1 cellular context compared by ENCODE assay signal in genomic region chr11:3127706-3128355, GRCh38.
TF ChIP-seq lines count a peak whose summit lies in the region.

No MANE protein-coding gene starts in this region.

TF ChIP-seq in HepG2, 621 proteins besides CTCF, POLR2A, EP300 and RAD21:
- no peak for TF ChIP-seq RFXAP (CRISPR knock-in tag; IDR thresholded peaks at IDR 0.05; ENCODE audit: borderline replicate concordance)
- TF ChIP-seq ZNF83 (CRISPR knock-in tag; IDR thresholded peaks at IDR 0.05; ENCODE audit: borderline replicate concordance), result no peak
- TF ChIP-seq CHD4 (IDR thresholded peaks at IDR 0.05; ENCODE audit: borderline replicate concordance, low read length), result no peak
- no peak for TF ChIP-seq FOSL1 (CRISPR knock-in tag; IDR thresholded peaks at IDR 0.05; ENCODE audit: borderline replicate concordance)
- TF ChIP-seq HNRNPH1 (optimal IDR thresholded peaks at IDR 0.05; ENCODE audit: low read depth, low read length), result no peak
- no peak for TF ChIP-seq CBFB (CRISPR knock-in tag; IDR thresholded peaks at IDR 0.05)
- no peak for TF ChIP-seq ZMAT5 (CRISPR knock-in tag; IDR thresholded peaks at IDR 0.05; ENCODE audit: borderline replicate concordance, low read depth)
- no peak for TF ChIP-seq ELK4 (CRISPR knock-in tag; IDR thresholded peaks at IDR 0.05; ENCODE audit: borderline replicate concordance)
- no peak for TF ChIP-seq SMYD3 (CRISPR knock-in tag; IDR thresholded peaks at IDR 0.05)
- TF ChIP-seq RFX5 (IDR thresholded peaks at IDR 0.05; ENCODE audit: low read depth, low read length), result no peak
- no peak for TF ChIP-seq ZNF572 (CRISPR knock-in tag; IDR thresholded peaks at IDR 0.05)
- TF ChIP-seq ZNF737 (CRISPR knock-in tag; IDR thresholded peaks at IDR 0.05; ENCODE audit: borderline replicate concordance), result no peak
- no peak for TF ChIP-seq ZNF205 (CRISPR knock-in tag; IDR thresholded peaks at IDR 0.05)
- TF ChIP-seq ZNF512 (CRISPR knock-in tag; IDR thresholded peaks at IDR 0.05), result no peak
- no peak for TF ChIP-seq ZBTB7B (CRISPR knock-in tag; IDR thresholded peaks at IDR 0.05)
- no peak for TF ChIP-seq ATF3 (CRISPR knock-in tag; IDR thresholded peaks at IDR 0.05)
